In the genomic region with DNA sequence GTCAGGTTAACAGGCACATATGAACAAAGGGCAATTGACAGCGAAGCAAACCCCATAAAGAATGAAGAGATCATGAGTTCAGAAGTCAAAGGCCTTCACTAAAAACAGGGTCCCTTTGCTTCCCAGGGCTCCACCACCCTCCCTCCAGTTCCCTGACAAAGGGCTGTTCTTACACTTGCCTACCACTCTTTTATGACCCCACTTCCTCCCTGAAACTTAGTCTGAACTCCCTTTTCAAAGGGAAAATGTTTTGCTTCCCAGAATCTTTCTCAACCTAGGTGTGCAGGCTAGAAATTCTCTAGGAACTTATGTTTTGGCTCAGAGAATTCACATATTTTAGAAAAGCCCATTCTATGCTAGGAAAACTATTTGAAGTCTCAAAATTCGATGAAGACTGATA, we compare ENCODE assay signal across 20 cellular contexts.
DNase-seq lines count a peak whose midpoint lies in the region; ATAC-seq lines count a peak whose summit lies in the region.
"Had no signal": no experiment of that assay in that cellular context is flagged by ENCODE, and none has a peak within 500 bp of the region (broad histone marks: within the 10 kb centered on the region; RNA-seq: fewer than 3 reads in every experiment).

No MANE protein-coding gene starts in this region.

- no peaks in the 10 kb centered on the region for H3K27me3 Mint-ChIP-seq in activated naive CD8-positive, alpha-beta T cell treated with anti-CD3 and anti-CD28 coated beads, Interleukin-2, amount 10 ng/mL, durations not matched to agents 7 days and 5 days
- H3K27me3 Mint-ChIP-seq in activated naive CD8-positive, alpha-beta T cell treated with anti-CD3 and anti-CD28 coated beads, Interleukin-2, amount 50 U/mL, for 24 hours: no peaks in the 10 kb centered on the region
- H3K27me3 Mint-ChIP-seq in naive thymus-derived CD4-positive, alpha-beta T cell: no peaks in the 10 kb centered on the region
- H3K27me3 Mint-ChIP-seq: stimulated activated naive B cell treated with anti-CD40 and anti-IgM and Interleukin-4, amounts not matched to agents 10 μg/mL and 1 μg/mL and 100 μg/mL, for 72 hours had no signal

- H3K4me3 ChIP-seq in SJCRH30: no peak overlapping the region
- no peak overlapping the region for H3K4me3 ChIP-seq in mesodermal cell (ENCODE audit: extremely low read depth, insufficient read depth, low read length, poor library complexity, severe bottlenecking)
- no peak overlapping the region for H3K4me3 ChIP-seq in naive thymus-derived CD4-positive, alpha-beta T cell (ENCODE audit: low read length)
- H3K4me3 ChIP-seq: esophagus muscularis mucosa, gastroesophageal sphincter, sigmoid colon, thoracic aorta had no signal

- H3K27ac ChIP-seq in SJCRH30 (peak overlapping the region; percentile 96), mesodermal cell (ENCODE audit: low read depth, low read length, severe bottlenecking) (peak overlapping the region; percentile 66)
- H3K27ac ChIP-seq in naive thymus-derived CD4-positive, alpha-beta T cell (ENCODE audit: low read depth, low read length): no peak overlapping the region
- H3K27ac ChIP-seq: esophagus muscularis mucosa, gastroesophageal sphincter, sigmoid colon, thoracic aorta had no signal

- peak; percentile 30 for ATAC-seq in activated naive CD8-positive, alpha-beta T cell treated with anti-CD3 and anti-CD28 coated beads, Interleukin-2, amount 10 ng/mL, durations not matched to agents 7 days and 5 days (ENCODE audit: low read depth)
- ATAC-seq in activated naive CD8-positive, alpha-beta T cell treated with anti-CD3 and anti-CD28 coated beads, Interleukin-2, amount 50 U/mL, for 24 hours: no peak
- no peak for ATAC-seq in naive thymus-derived CD4-positive, alpha-beta T cell
- ATAC-seq: Right ventricle myocardium inferior; stimulated activated naive B cell treated with anti-CD40 and anti-IgM and Interleukin-4, amounts not matched to agents 10 μg/mL and 1 μg/mL and 100 μg/mL, for 72 hours had no signal

- no peak overlapping the region for H3K27ac Mint-ChIP-seq in activated naive CD8-positive, alpha-beta T cell treated with anti-CD3 and anti-CD28 coated beads, Interleukin-2, amount 10 ng/mL, durations not matched to agents 7 days and 5 days
- no peak overlapping the region for H3K27ac Mint-ChIP-seq in activated naive CD8-positive, alpha-beta T cell treated with anti-CD3 and anti-CD28 coated beads, Interleukin-2, amount 50 U/mL, for 24 hours
- H3K27ac Mint-ChIP-seq in naive thymus-derived CD4-positive, alpha-beta T cell: peak overlapping the region in 3 of 9 donors; percentile 1 to 72 (median 56)
- H3K27ac Mint-ChIP-seq: stimulated activated naive B cell treated with anti-CD40 and anti-IgM and Interleukin-4, amounts not matched to agents 10 μg/mL and 1 μg/mL and 100 μg/mL, for 72 hours had no signal

- H3K36me3 ChIP-seq in SJCRH30: no peaks in the 10 kb centered on the region
- no peaks in the 10 kb centered on the region for H3K36me3 ChIP-seq in mesodermal cell (ENCODE audit: control insufficient read depth, insufficient read depth, low read length)
- no peaks in the 10 kb centered on the region for H3K36me3 ChIP-seq in naive thymus-derived CD4-positive, alpha-beta T cell (ENCODE audit: control insufficient read depth in 2 of 3, insufficient read depth in 3 of 3, low read length in 3 of 3)
- H3K36me3 ChIP-seq: esophagus muscularis mucosa, gastroesophageal sphincter, sigmoid colon, thoracic aorta had no signal

- intact Hi-C loops in naive thymus-derived CD4-positive, alpha-beta T cell (cut with micrococcal nuclease): loop anchor here in 1 of 2 donors (5.0 kb wide), 1 partner anchor 51 kb away; no protein-coding TSS in a partner anchor

- no peaks in the 10 kb centered on the region for H3K9me3 Mint-ChIP-seq in activated naive CD8-positive, alpha-beta T cell treated with anti-CD3 and anti-CD28 coated beads, Interleukin-2, amount 10 ng/mL, durations not matched to agents 7 days and 5 days
- H3K9me3 Mint-ChIP-seq in activated naive CD8-positive, alpha-beta T cell treated with anti-CD3 and anti-CD28 coated beads, Interleukin-2, amount 50 U/mL, for 24 hours: no peaks in the 10 kb centered on the region
- H3K9me3 Mint-ChIP-seq in naive thymus-derived CD4-positive, alpha-beta T cell: peaks cover 0 to under 1% (median 0%) of the 10 kb centered on the region in 11 donors

- H3K36me3 Mint-ChIP-seq in activated naive CD8-positive, alpha-beta T cell treated with anti-CD3 and anti-CD28 coated beads, Interleukin-2, amount 10 ng/mL, durations not matched to agents 7 days and 5 days: peaks cover 20% of the 10 kb centered on the region
- H3K36me3 Mint-ChIP-seq in activated naive CD8-positive, alpha-beta T cell treated with anti-CD3 and anti-CD28 coated beads, Interleukin-2, amount 50 U/mL, for 24 hours (ENCODE audit: low read depth): no peaks in the 10 kb centered on the region
- peaks cover 4 to 22% (median 11%) of the 10 kb centered on the region in 5 donors for H3K36me3 Mint-ChIP-seq in naive thymus-derived CD4-positive, alpha-beta T cell
- H3K36me3 Mint-ChIP-seq: stimulated activated naive B cell treated with anti-CD40 and anti-IgM and Interleukin-4, amounts not matched to agents 10 μg/mL and 1 μg/mL and 100 μg/mL, for 72 hours had no signal

- POLR2A ChIA-PET in activated naive CD8-positive, alpha-beta T cell treated with anti-CD3 and anti-CD28 coated beads, Interleukin-2, amount 10 ng/mL, durations not matched to agents 7 days and 5 days (lab: Charles Lee): no interaction called here
- POLR2A ChIA-PET in naive thymus-derived CD4-positive, alpha-beta T cell (lab: Charles Lee): no interaction called here

- CTCF ChIA-PET in naive thymus-derived CD4-positive, alpha-beta T cell (lab: Charles Lee): no interaction called here

- WGBS in mesodermal cell (ENCODE audit: insufficient coverage in 2 of 2), 2 experiments: no CpG with 5 or more reads among the region's 2 CpGs

- no peaks in the 10 kb centered on the region for H3K27me3 ChIP-seq in SJCRH30
- H3K27me3 ChIP-seq in naive thymus-derived CD4-positive, alpha-beta T cell (ENCODE audit: control insufficient read depth in 2 of 2, insufficient read depth in 2 of 2, low read length in 2 of 2): no peaks in the 10 kb centered on the region
- H3K27me3 ChIP-seq: esophagus muscularis mucosa, gastroesophageal sphincter, sigmoid colon had no signal

- H3K4me3 Mint-ChIP-seq in activated naive CD8-positive, alpha-beta T cell treated with anti-CD3 and anti-CD28 coated beads, Interleukin-2, amount 10 ng/mL, durations not matched to agents 7 days and 5 days: no peak overlapping the region
- H3K4me3 Mint-ChIP-seq in activated naive CD8-positive, alpha-beta T cell treated with anti-CD3 and anti-CD28 coated beads, Interleukin-2, amount 50 U/mL, for 24 hours: no peak overlapping the region
- H3K4me3 Mint-ChIP-seq in naive thymus-derived CD4-positive, alpha-beta T cell: peak overlapping the region in 1 of 10 donors; percentile 10
- H3K4me3 Mint-ChIP-seq: stimulated activated naive B cell treated with anti-CD40 and anti-IgM and Interleukin-4, amounts not matched to agents 10 μg/mL and 1 μg/mL and 100 μg/mL, for 72 hours had no signal

- H3K4me1 Mint-ChIP-seq in activated naive CD8-positive, alpha-beta T cell treated with anti-CD3 and anti-CD28 coated beads, Interleukin-2, amount 10 ng/mL, durations not matched to agents 7 days and 5 days: peaks cover 23% of the 10 kb centered on the region
- peaks cover 28% of the 10 kb centered on the region for H3K4me1 Mint-ChIP-seq in activated naive CD8-positive, alpha-beta T cell treated with anti-CD3 and anti-CD28 coated beads, Interleukin-2, amount 50 U/mL, for 24 hours
- peaks cover 14 to 30% (median 25%) of the 10 kb centered on the region in 7 donors for H3K4me1 Mint-ChIP-seq in naive thymus-derived CD4-positive, alpha-beta T cell

- no peak for DNase-seq in activated naive CD8-positive, alpha-beta T cell treated with anti-CD3 and anti-CD28 coated beads, Interleukin-2, amount 10 ng/mL, durations not matched to agents 7 days and 5 days
- DNase-seq in activated naive CD8-positive, alpha-beta T cell treated with anti-CD3 and anti-CD28 coated beads, Interleukin-2, amount 50 U/mL, for 24 hours: no peak
- peak; percentile 45 to 74 for DNase-seq in SJCRH30
- no peak for DNase-seq in naive thymus-derived CD4-positive, alpha-beta T cell
- no peak for DNase-seq in middle frontal gyrus (ENCODE audit: extremely low spot score, low spot score)
- no peak for DNase-seq in NK-92 (lab: John Stamatoyannopoulos, UW; ENCODE audit: unreplicated experiment)
- DNase-seq in amygdala (lab: John Stamatoyannopoulos, UW): no peak
- DNase-seq: ACHN; activated gamma-delta T cell treated with Interleukin-2 at 50 U/mL for 16 hours; DMS53; effector CD4-positive, alpha-beta T cell; NCI-H1436; NCI-H524; sigmoid colon; stimulated activated naive B cell treated with anti-CD40 and anti-IgM and Interleukin-4, amounts not matched to agents 10 μg/mL and 1 μg/mL and 100 μg/mL, for 72 hours had no signal

- H3K9me3 ChIP-seq in SJCRH30 (replicated peaks): no peaks in the 10 kb centered on the region
- H3K9me3 ChIP-seq in mesodermal cell (ENCODE audit: control insufficient read depth, low read length): no peaks in the 10 kb centered on the region
- H3K9me3 ChIP-seq in naive thymus-derived CD4-positive, alpha-beta T cell (ENCODE audit: control insufficient read depth in 2 of 3, low read length in 3 of 3): no peaks in the 10 kb centered on the region
- H3K9me3 ChIP-seq: esophagus muscularis mucosa, gastroesophageal sphincter, sigmoid colon, thoracic aorta had no signal

- H3K4me1 ChIP-seq in SJCRH30: peaks cover 45% of the 10 kb centered on the region
- peaks cover 18% of the 10 kb centered on the region for H3K4me1 ChIP-seq in mesodermal cell (ENCODE audit: control insufficient read depth, insufficient read depth, low read length, poor library complexity, severe bottlenecking)
- H3K4me1 ChIP-seq in naive thymus-derived CD4-positive, alpha-beta T cell (ENCODE audit: control insufficient read depth in 2 of 2, insufficient read depth in 2 of 2, low read length in 2 of 2): peaks cover 6 to 17% of the 10 kb centered on the region in 2 donors

Comparison
In these comparisons a context has a peak if more than half of its experiments do, and no peak if none do; other contexts are left out.
1. DNase-seq: peak in SJCRH30 (2 of 2); none in activated naive CD8-positive, alpha-beta T cell treated with anti-CD3 and anti-CD28 coated beads, Interleukin-2, amount 10 ng/mL, durations not matched to agents 7 days and 5 days (single experiment), activated naive CD8-positive, alpha-beta T cell treated with anti-CD3 and anti-CD28 coated beads, Interleukin-2, amount 50 U/mL, for 24 hours (single experiment), naive thymus-derived CD4-positive, alpha-beta T cell (0 of 9), middle frontal gyrus (single experiment), NK-92 (single experiment) and amygdala (0 of 56).